1 cellular context compared by ENCODE assay signal in the genomic region with DNA sequence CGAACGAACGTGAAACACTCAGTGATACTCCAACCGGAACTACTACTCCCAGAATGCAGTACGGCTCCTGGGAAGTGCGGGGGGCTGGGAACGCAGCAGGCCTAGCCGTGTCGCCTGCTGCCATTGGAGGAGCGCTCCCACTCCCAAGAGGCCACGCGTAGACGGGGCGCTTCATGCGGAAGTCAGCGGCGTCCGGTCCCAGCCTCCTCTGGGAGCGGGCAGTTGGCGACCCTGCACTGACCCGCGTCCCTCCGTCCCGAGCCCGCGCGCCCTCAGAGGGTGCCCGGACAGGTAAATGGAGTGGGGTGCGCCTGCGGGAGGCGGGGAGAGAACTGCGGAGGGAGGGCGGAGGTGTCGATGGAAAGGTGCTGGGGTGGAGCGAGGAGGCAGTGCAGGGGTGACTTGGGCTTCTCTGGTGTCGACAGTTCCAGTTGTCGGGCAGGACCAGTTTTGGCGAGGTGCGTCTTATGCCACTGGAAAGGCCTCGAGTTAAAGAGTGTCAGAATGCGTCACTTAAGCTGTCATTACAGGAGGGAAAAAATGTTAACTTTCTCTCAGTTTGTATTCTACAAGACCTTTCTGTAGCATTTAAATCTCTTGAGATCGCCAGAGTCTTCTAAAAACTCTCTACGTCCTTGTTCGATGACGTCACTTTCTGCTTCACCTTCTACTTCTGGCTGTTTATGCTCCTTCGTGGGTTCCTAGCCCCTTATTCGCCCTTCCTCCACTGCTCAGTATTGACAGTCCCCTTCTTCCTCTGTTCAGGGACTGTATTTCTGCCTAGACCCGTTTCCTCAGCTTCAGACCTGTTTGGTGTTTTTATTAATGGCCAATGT.
TF ChIP-seq lines count a peak whose summit lies in the region.

A gene with protein sequence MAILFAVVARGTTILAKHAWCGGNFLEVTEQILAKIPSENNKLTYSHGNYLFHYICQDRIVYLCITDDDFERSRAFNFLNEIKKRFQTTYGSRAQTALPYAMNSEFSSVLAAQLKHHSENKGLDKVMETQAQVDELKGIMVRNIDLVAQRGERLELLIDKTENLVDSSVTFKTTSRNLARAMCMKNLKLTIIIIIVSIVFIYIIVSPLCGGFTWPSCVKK (plus strand): TSS at position 188 of the 836 bp plus-strand sequence. CDS start 8,122 bp downstream, outside the sequence.

TF ChIP-seq in HEK293, 187 proteins besides CTCF, POLR2A, EP300 and RAD21 (continued from another document):
- TF ChIP-seq, protein P1, sequence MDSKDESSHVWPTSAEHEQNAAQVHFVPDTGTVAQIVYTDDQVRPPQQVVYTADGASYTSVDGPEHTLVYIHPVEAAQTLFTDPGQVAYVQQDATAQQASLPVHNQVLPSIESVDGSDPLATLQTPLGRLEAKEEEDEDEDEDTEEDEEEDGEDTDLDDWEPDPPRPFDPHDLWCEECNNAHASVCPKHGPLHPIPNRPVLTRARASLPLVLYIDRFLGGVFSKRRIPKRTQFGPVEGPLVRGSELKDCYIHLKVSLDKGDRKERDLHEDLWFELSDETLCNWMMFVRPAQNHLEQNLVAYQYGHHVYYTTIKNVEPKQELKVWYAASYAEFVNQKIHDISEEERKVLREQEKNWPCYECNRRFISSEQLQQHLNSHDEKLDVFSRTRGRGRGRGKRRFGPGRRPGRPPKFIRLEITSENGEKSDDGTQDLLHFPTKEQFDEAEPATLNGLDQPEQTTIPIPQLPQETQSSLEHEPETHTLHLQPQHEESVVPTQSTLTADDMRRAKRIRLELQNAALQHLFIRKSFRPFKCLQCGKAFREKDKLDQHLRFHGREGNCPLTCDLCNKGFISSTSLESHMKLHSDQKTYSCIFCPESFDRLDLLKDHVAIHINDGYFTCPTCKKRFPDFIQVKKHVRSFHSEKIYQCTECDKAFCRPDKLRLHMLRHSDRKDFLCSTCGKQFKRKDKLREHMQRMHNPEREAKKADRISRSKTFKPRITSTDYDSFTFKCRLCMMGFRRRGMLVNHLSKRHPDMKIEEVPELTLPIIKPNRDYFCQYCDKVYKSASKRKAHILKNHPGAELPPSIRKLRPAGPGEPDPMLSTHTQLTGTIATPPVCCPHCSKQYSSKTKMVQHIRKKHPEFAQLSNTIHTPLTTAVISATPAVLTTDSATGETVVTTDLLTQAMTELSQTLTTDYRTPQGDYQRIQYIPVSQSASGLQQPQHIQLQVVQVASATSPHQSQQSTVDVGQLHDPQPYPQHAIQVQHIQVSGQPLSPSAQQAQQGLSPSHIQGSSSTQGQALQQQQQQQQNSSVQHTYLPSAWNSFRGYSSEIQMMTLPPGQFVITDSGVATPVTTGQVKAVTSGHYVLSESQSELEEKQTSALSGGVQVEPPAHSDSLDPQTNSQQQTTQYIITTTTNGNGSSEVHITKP (tag by site-specific recombination; IDR thresholded peaks at IDR 0.05): peak; percentile 62
- peak; percentile 60; the same call in 1 of the 2 replicates for TF ChIP-seq ZNF324 (tag by site-specific recombination; IDR thresholded peaks at IDR 0.05)
- no peak for TF ChIP-seq ZNF621 (tag by site-specific recombination; IDR thresholded peaks at IDR 0.05)
- no peak for TF ChIP-seq ZNF792 (tag by site-specific recombination; IDR thresholded peaks at IDR 0.05)
- no peak for TF ChIP-seq ZNF48 (tag by site-specific recombination; IDR thresholded peaks at IDR 0.05)
- peak; percentile 75 for TF ChIP-seq ZIC2 (tag by site-specific recombination; IDR thresholded peaks at IDR 0.05)
- no peak for TF ChIP-seq ZNF585B (tag by site-specific recombination; IDR thresholded peaks at IDR 0.05)
- TF ChIP-seq, protein P2, sequence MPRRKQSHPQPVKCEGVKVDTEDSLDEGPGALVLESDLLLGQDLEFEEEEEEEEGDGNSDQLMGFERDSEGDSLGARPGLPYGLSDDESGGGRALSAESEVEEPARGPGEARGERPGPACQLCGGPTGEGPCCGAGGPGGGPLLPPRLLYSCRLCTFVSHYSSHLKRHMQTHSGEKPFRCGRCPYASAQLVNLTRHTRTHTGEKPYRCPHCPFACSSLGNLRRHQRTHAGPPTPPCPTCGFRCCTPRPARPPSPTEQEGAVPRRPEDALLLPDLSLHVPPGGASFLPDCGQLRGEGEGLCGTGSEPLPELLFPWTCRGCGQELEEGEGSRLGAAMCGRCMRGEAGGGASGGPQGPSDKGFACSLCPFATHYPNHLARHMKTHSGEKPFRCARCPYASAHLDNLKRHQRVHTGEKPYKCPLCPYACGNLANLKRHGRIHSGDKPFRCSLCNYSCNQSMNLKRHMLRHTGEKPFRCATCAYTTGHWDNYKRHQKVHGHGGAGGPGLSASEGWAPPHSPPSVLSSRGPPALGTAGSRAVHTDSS (tag by site-specific recombination; IDR thresholded peaks at IDR 0.05): no peak
- TF ChIP-seq SETDB1 (IDR thresholded peaks at IDR 0.05; ENCODE audit: insufficient read length, low read length): no peak
- TF ChIP-seq ZNF433 (tag by site-specific recombination; IDR thresholded peaks at IDR 0.05; ENCODE audit: low read depth): no peak
- no peak for TF ChIP-seq ZNF366 (tag by site-specific recombination; conservative IDR thresholded peaks at IDR 0.05)
- no peak for TF ChIP-seq MZF1 (tag by site-specific recombination; IDR thresholded peaks at IDR 0.05; ENCODE audit: borderline replicate concordance)
- no peak for TF ChIP-seq ZNF623 (tag by site-specific recombination; IDR thresholded peaks at IDR 0.05)
- no peak for TF ChIP-seq ZNF132 (tag by site-specific recombination; IDR thresholded peaks at IDR 0.05; ENCODE audit: borderline replicate concordance)
- TF ChIP-seq ZNF423 (tag by site-specific recombination; IDR thresholded peaks at IDR 0.05): no peak
- TF ChIP-seq ZNF140 (tag by site-specific recombination; IDR thresholded peaks at IDR 0.05): no peak
- TF ChIP-seq, protein P3, sequence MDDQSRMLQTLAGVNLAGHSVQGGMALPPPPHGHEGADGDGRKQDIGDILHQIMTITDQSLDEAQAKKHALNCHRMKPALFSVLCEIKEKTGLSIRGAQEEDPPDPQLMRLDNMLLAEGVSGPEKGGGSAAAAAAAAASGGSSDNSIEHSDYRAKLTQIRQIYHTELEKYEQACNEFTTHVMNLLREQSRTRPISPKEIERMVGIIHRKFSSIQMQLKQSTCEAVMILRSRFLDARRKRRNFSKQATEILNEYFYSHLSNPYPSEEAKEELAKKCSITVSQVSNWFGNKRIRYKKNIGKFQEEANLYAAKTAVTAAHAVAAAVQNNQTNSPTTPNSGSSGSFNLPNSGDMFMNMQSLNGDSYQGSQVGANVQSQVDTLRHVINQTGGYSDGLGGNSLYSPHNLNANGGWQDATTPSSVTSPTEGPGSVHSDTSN (CRISPR knock-in tag; IDR thresholded peaks at IDR 0.05): no peak
